36 cellular contexts compared by ENCODE assay signal in genomic region chr10:91309711-91310110, GRCh38.
"Had no signal": no experiment of that assay in that cellular context is flagged by ENCODE, and none has a peak within 500 bp of the region (broad histone marks: within the 10 kb centered on the region; RNA-seq: fewer than 3 reads in every experiment).

No MANE protein-coding gene starts in this region.

- DNase-seq: Karpas-422, Kasumi-1, MG63, MM.1S, MV-4-11, NCI-H1048, NCI-H1092, NCI-H1092 treated with DMSO at 0.1 percent for 48 hours, NCI-H1105, NCI-H1105 treated with DMSO at 0.1 percent for 48 hours, NCI-H1417, NCI-H1417 treated with DMSO at 0.1 percent for 48 hours, NCI-H1436, NCI-H1436 treated with DMSO at 0.1 percent for 48 hours, NCI-H146, NCI-H1694, NCI-H1694 treated with DMSO at 0.1 percent for 48 hours, NCI-H187, NCI-H187 treated with DMSO at 0.1 percent for 48 hours, NCI-H1930, NCI-H2029, NCI-H2029 treated with DMSO at 0.1 percent for 48 hours, NCI-H2081, NCI-H2081 treated with DMSO at 0.1 percent for 48 hours, NCI-H2107, NCI-H2171, NCI-H2171 treated with DMSO at 0.1 percent for 48 hours, NCI-H2227 treated with DMSO at 0.1 percent for 48 hours, NCI-H226, NCI-H345, NCI-H446, NCI-H446 treated with DMSO at 0.1 percent for 48 hours, NCI-H510A, NCI-H510A treated with DMSO at 0.1 percent for 48 hours, NCI-H524, NCI-H524 treated with DMSO at 0.1 percent for 48 hours had no signal

- H3K4me3 ChIP-seq: MG63 had no signal

- H3K27me3 ChIP-seq: MG63 had no signal

- H3K9me3 ChIP-seq: MG63 had no signal

- H3K36me3 ChIP-seq: MG63 had no signal
